ENCODE assay signal across 1 cellular context in the genomic region with DNA sequence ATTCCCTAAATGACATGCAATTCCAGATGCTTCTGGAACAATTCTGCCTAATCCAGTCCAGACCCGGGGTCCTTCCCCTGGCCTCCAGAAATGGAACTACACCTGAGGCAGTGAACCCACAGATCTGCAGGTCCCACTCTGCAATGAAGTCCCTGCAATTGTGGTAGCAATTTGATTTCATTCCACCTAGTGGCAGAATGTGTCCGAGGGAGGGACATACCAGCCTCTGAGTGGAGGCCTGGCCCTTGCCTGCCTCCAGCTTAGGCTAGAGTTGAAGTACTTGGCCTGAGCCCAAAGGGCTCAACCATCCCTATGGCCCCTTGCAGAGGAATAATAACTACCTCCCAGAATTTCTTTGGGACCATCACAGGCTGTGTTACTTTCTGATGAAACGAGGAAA.
TF ChIP-seq lines count a peak whose summit lies in the region.

No MANE protein-coding gene starts in this region.

TF ChIP-seq in SK-N-SH, 30 proteins besides CTCF, POLR2A, EP300 and RAD21 (continued from another document):
- TF ChIP-seq, protein P1, sequence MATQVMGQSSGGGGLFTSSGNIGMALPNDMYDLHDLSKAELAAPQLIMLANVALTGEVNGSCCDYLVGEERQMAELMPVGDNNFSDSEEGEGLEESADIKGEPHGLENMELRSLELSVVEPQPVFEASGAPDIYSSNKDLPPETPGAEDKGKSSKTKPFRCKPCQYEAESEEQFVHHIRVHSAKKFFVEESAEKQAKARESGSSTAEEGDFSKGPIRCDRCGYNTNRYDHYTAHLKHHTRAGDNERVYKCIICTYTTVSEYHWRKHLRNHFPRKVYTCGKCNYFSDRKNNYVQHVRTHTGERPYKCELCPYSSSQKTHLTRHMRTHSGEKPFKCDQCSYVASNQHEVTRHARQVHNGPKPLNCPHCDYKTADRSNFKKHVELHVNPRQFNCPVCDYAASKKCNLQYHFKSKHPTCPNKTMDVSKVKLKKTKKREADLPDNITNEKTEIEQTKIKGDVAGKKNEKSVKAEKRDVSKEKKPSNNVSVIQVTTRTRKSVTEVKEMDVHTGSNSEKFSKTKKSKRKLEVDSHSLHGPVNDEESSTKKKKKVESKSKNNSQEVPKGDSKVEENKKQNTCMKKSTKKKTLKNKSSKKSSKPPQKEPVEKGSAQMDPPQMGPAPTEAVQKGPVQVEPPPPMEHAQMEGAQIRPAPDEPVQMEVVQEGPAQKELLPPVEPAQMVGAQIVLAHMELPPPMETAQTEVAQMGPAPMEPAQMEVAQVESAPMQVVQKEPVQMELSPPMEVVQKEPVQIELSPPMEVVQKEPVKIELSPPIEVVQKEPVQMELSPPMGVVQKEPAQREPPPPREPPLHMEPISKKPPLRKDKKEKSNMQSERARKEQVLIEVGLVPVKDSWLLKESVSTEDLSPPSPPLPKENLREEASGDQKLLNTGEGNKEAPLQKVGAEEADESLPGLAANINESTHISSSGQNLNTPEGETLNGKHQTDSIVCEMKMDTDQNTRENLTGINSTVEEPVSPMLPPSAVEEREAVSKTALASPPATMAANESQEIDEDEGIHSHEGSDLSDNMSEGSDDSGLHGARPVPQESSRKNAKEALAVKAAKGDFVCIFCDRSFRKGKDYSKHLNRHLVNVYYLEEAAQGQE (IDR thresholded peaks at IDR 0.05; ENCODE audit: low read depth, low read length), result no peak
- no peak for TF ChIP-seq GATA2 (CRISPR knock-in tag; IDR thresholded peaks at IDR 0.05)
- TF ChIP-seq CHD2 (IDR thresholded peaks at IDR 0.05; ENCODE audit: low read length, partially characterized antibody), result no peak
- TF ChIP-seq YY1 (IDR thresholded peaks at IDR 0.05; ENCODE audit: low read depth), result no peak
- TF ChIP-seq TCF12 (IDR thresholded peaks at IDR 0.05), result no peak
- TF ChIP-seq, protein P2, sequence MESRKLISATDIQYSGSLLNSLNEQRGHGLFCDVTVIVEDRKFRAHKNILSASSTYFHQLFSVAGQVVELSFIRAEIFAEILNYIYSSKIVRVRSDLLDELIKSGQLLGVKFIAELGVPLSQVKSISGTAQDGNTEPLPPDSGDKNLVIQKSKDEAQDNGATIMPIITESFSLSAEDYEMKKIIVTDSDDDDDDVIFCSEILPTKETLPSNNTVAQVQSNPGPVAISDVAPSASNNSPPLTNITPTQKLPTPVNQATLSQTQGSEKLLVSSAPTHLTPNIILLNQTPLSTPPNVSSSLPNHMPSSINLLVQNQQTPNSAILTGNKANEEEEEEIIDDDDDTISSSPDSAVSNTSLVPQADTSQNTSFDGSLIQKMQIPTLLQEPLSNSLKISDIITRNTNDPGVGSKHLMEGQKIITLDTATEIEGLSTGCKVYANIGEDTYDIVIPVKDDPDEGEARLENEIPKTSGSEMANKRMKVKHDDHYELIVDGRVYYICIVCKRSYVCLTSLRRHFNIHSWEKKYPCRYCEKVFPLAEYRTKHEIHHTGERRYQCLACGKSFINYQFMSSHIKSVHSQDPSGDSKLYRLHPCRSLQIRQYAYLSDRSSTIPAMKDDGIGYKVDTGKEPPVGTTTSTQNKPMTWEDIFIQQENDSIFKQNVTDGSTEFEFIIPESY (IDR thresholded peaks at IDR 0.05; ENCODE audit: borderline replicate concordance, low read depth), result no peak
- no peak for TF ChIP-seq POLR2AphosphoS5 (IDR thresholded peaks at IDR 0.05; ENCODE audit: low read depth, low read length)
- TF ChIP-seq ELF1 (IDR thresholded peaks at IDR 0.05), result no peak
TF ChIP-seq in SK-N-SH: peak in this region for 0.
